Comparison of ENCODE assay signal across 12 cellular contexts in the genomic region with DNA sequence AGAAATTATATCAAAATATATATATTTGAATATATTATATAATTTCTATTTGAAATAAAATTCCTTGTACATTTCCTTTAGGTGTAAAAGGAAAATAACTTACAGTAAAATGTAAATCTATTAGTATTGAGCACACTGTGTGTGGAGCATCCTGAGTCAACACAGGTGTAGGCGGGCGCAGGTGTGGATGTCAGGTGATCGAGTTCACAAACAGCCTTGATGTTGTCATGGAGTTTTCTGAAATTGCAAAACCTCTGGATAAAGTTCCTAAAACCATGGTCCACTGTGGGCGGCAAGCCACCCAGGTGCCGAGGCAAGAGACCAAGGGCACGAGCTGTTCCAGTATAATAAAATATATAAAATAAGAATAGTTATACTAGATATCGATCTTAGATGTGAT. TPM values are rescaled to one million over a fixed set of nuclear protein-coding genes. Genes with fewer than 3 reads are reported as not detected.
DNase-seq lines count a peak whose midpoint lies in the region; ATAC-seq lines count a peak whose summit lies in the region.
"Had no signal": no experiment of that assay in that cellular context is flagged by ENCODE, and none has a peak within 500 bp of the region (broad histone marks: within the 10 kb centered on the region; RNA-seq: fewer than 3 reads in every experiment).

No MANE protein-coding gene starts in this region.

- DNase-seq in DMS53 (lab: John Stamatoyannopoulos, UW) (peak; percentile 54), DMS53 treated with DMSO at 0.1 percent for 48 hours (lab: John Stamatoyannopoulos, UW; ENCODE audit: unreplicated experiment) (no peak), COLO668 (lab: John Stamatoyannopoulos, UW; ENCODE audit: unreplicated experiment) (peak; percentile 89), NCI-H510A treated with DMSO at 0.1 percent for 48 hours (lab: John Stamatoyannopoulos, UW) (peak; percentile 7), mesenteric fat pad (ENCODE audit: low spot score) (peak; percentile 74), COLO829 (ENCODE audit: low spot score) (no peak), NCI-H2196 treated with DMSO at 0.1 percent for 48 hours (lab: John Stamatoyannopoulos, UW; ENCODE audit: unreplicated experiment) (no peak)
- DNase-seq: CD8-positive, alpha-beta T cell; DMS79 treated with DMSO at 0.1 percent for 48 hours; EL had no signal

- no peak for ATAC-seq in GM21515 (IDR thresholded peaks at IDR 0.05; ENCODE audit: unreplicated experiment)
- ATAC-seq: CD8-positive, alpha-beta T cell; HepG2 had no signal

RNA-seq across cellular contexts. Expression of a gene that starts 27.7 kb away (rescaled TPM):
- total RNA-seq in mesenteric fat pad, result 97.6 TPM

Comparison
In these comparisons a context has a peak if more than half of its experiments do, and no peak if none do; other contexts are left out.
1. DNase-seq: peak in DMS53 (single experiment), COLO668 (single experiment), NCI-H510A treated with DMSO at 0.1 percent for 48 hours (single experiment) and mesenteric fat pad (single experiment); none in DMS53 treated with DMSO at 0.1 percent for 48 hours (single experiment), COLO829 (single experiment) and NCI-H2196 treated with DMSO at 0.1 percent for 48 hours (single experiment).